ENCODE assay signal across 8 cellular contexts in the genomic region with DNA sequence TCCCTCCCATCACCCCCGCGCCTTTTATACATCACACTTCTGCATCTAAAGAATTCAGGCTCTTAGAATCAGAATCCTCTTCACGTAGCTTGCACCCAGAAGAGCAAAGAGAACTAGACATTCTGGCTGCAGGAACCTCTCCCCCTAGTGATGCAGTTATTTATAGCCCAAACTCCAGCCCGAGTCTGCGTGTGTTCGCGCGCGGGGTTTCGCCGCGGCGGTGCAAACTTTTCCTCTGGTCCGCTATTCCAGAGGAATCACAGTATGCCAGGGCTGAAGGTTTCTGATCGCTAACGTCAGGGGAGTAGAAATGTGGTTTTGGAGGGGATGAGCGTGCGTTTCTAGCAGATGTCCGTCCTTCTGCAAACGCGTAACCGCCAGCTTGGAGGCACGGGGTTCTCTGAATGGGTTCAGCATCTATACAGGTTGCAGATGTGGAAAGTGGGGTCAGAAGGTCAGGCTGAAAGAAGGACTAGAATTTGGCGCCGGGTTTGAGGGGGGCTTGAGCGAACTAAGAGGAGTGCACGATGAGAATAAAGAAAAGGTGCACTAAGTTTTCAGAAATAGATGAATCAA. TPM values are rescaled to one million over a fixed set of nuclear protein-coding genes. Genes with fewer than 3 reads are reported as not detected.
DNase-seq lines count a peak whose midpoint lies in the region; ATAC-seq and TF ChIP-seq lines count a peak whose summit lies in the region.

No MANE protein-coding gene starts in this region.

- H3K27ac ChIP-seq in mammary epithelial cell (ENCODE audit: insufficient read depth, low read depth, low read length): no peak overlapping the region

- CTCF ChIA-PET in mammary epithelial cell (lab: Charles Lee; ENCODE audit: low non-redundant PET): no interaction called here

- ATAC-seq in mucosa of descending colon: no peak
- ATAC-seq in GM21447 (IDR thresholded peaks at IDR 0.05; ENCODE audit: unreplicated experiment): no peak
- no peak for ATAC-seq in HG02642 (IDR thresholded peaks at IDR 0.05; ENCODE audit: poor library complexity, unreplicated experiment)

- H3K4me2 ChIP-seq in mammary epithelial cell (ENCODE audit: insufficient read depth, low read depth, low read length): peak overlapping the region; percentile 9

- no TSS peak for BruUV-seq in mammary epithelial cell (replicated peaks; lab: Mats Ljungman, UMichigan)

- peaks cover 13% of the 10 kb centered on the region for H3K4me1 ChIP-seq in mammary epithelial cell (ENCODE audit: insufficient read depth, low read length)
- peaks cover 12% of the 10 kb centered on the region for H3K4me1 ChIP-seq in mucosa of descending colon (ENCODE audit: low read depth)

- WGBS in mammary epithelial cell (ENCODE audit: low coverage, missing lambda C conversion rate): 2% methylated on average over 21 of the region's 27 CpGs

- H3K79me2 ChIP-seq in mammary epithelial cell (ENCODE audit: insufficient read depth, low read length): no peaks in the 10 kb centered on the region

- DNase-seq in AG20443 (ENCODE audit: low spot score) (peak; percentile 24), HK-2 (ENCODE audit: unreplicated experiment) (peak; percentile 26), mammary epithelial cell (no peak), mucosa of descending colon (peak in 2 of 3 donors; percentile 8 to 14), middle frontal gyrus (ENCODE audit: extremely low spot score, low spot score) (no peak)
- no peak for DNase-seq in stimulated activated CD4-positive, alpha-beta T cell treated with anti-CD3 and anti-CD28 coated beads, Interleukin-1b, Interleukin-23, amount 100 ng/mL, for 48 hours

- in situ Hi-C loops in mammary epithelial cell (cut with MboI; ENCODE audit: low sequenced_read_pairs in 2 of 2): no loop called here

- H3K27me3 ChIP-seq in mammary epithelial cell (ENCODE audit: insufficient read depth, low read length): peaks cover 30% of the 10 kb centered on the region

- no peaks in the 10 kb centered on the region for H4K20me1 ChIP-seq in mammary epithelial cell (ENCODE audit: insufficient read depth, low read length)

- dilution Hi-C loops in mammary epithelial cell (cut with HindIII; ENCODE audit: low sequenced_read_pairs): no loop called here

- H3K9me3 ChIP-seq in mammary epithelial cell (replicated peaks; ENCODE audit: insufficient read depth, low read length) (no peaks in the 10 kb centered on the region), mucosa of descending colon (no peaks in the 10 kb centered on the region)

- no peak for TF ChIP-seq CTCF in mammary epithelial cell (conservative IDR thresholded peaks at IDR 0.05 in 1 of 2, IDR thresholded peaks at IDR 0.05 in 1 of 2; ENCODE audit: extremely low read depth in 1 of 2, insufficient read depth in 1 of 2, low read depth in 1 of 2, low read length in 2 of 2)
- TF ChIP-seq CTCF in mucosa of descending colon (IDR thresholded peaks at IDR 0.05): no peak

- H2AFZ ChIP-seq in mammary epithelial cell (ENCODE audit: low read depth, low read length): peak overlapping the region; percentile 12

- H3K36me3 ChIP-seq in mammary epithelial cell (ENCODE audit: insufficient read depth, low read length) (no peaks in the 10 kb centered on the region), mucosa of descending colon (ENCODE audit: low read depth) (no peaks in the 10 kb centered on the region)

- intact Hi-C loops in mammary epithelial cell (cut with micrococcal nuclease) (no loop called here), mucosa of descending colon (cut with DNase I, micrococcal nuclease) (no loop called here)

- H3K4me3 ChIP-seq in mammary epithelial cell (replicated peaks in 1 of 3; ENCODE audit: insufficient read depth in 1 of 3, low read depth in 2 of 3, low read length in 3 of 3): no peak overlapping the region
- no peak overlapping the region for H3K4me3 ChIP-seq in mucosa of descending colon

- H3K9ac ChIP-seq in mammary epithelial cell (ENCODE audit: insufficient read depth, low read length): no peak overlapping the region

RNA-seq across cellular contexts. Expression of gene EPHA7, which starts 1.9 kb away (rescaled TPM):
- not detected for total RNA-seq in mammary epithelial cell
- polyA plus RNA-seq in mammary epithelial cell: not detected
- not detected for polyA minus RNA-seq in mammary epithelial cell
- 100 to 1,000 TPM in 1 of 3 donors, 1 to 10 TPM in 1, under 1 TPM in 1; 0.84 to 126 (median 2.4) TPM for total RNA-seq in mucosa of descending colon

Comparison
In these comparisons a context has a peak if more than half of its experiments do, and no peak if none do; other contexts are left out.
1. DNase-seq: peak in AG20443 (single experiment), HK-2 (single experiment) and mucosa of descending colon (2 of 3); none in mammary epithelial cell (single experiment), stimulated activated CD4-positive, alpha-beta T cell treated with anti-CD3 and anti-CD28 coated beads, Interleukin-1b, Interleukin-23, amount 100 ng/mL, for 48 hours (single experiment) and middle frontal gyrus (single experiment).